11 cellular contexts compared by ENCODE assay signal in genomic region chr10:132193907-132194552, GRCh38. TPM values are rescaled to one million over a fixed set of nuclear protein-coding genes. Genes with fewer than 3 reads are reported as not detected.
DNase-seq lines count a peak whose midpoint lies in the region; FAIRE-seq and TF ChIP-seq lines count a peak whose summit lies in the region.
"Had no signal": no experiment of that assay in that cellular context is flagged by ENCODE, and none has a peak within 500 bp of the region (broad histone marks: within the 10 kb centered on the region; RNA-seq: fewer than 3 reads in every experiment).

No MANE protein-coding gene starts in this region.

- H3K9me3 ChIP-seq in hepatocyte (ENCODE audit: low read depth), result no peaks in the 10 kb centered on the region

- no peaks in the 10 kb centered on the region for H3K79me2 ChIP-seq in hepatocyte

- no peak overlapping the region for H2AFZ ChIP-seq in hepatocyte

- H3K27me3 ChIP-seq in hepatocyte, result peaks cover 12% of the 10 kb centered on the region

- no peak for TF ChIP-seq POLR2A in GM12891 (IDR thresholded peaks at IDR 0.05; ENCODE audit: low read depth, low read length)

- TF ChIP-seq CTCF in hepatocyte (IDR thresholded peaks at IDR 0.05; ENCODE audit: poor library complexity), result no peak

- H3K4me2 ChIP-seq in hepatocyte, result no peak overlapping the region

- no peak overlapping the region for H3K4me3 ChIP-seq in hepatocyte

- H3K36me3 ChIP-seq in hepatocyte (replicated peaks; ENCODE audit: insufficient read depth, low read depth), result no peaks in the 10 kb centered on the region

- H4K20me1 ChIP-seq in hepatocyte (ENCODE audit: insufficient read depth, poor library complexity, severe bottlenecking), result no peaks in the 10 kb centered on the region

- peak; percentile 17 for DNase-seq in stimulated activated CD4-positive, alpha-beta T cell treated with anti-CD3 and anti-CD28 coated beads, Interleukin-4, amount 100 ng/mL, for 24 hours
- no peak for DNase-seq in stimulated activated CD4-positive, alpha-beta T cell treated with anti-CD3 and anti-CD28 coated beads, Interleukin-1b, Interleukin-23, amount 100 ng/mL, for 48 hours
- peak; percentile 47 for DNase-seq in UCSD-AML1 (lab: John Stamatoyannopoulos, UW; ENCODE audit: unreplicated experiment)
- DNase-seq in hepatocyte (ENCODE audit: low spot score), result peak; percentile 42
- no peak for DNase-seq in amygdala (lab: John Stamatoyannopoulos, UW)
- DNase-seq in GM12891 (ENCODE audit: insufficient read length, low spot score), result no peak
- DNase-seq in D341Med (ENCODE audit: low spot score), result no peak
- DNase-seq in NCI-H1105 (lab: John Stamatoyannopoulos, UW), result no peak
- DNase-seq: HCEC 1CT, NCI-H2171 treated with DMSO at 0.1 percent for 48 hours had no signal

- FAIRE-seq in GM12891 (lab: Jason Lieb, UNC), result no peak

- 88% methylated on average over 21 of the region's 21 CpGs for WGBS in hepatocyte (ENCODE audit: low lambda C conversion rate, missing lambda C conversion rate)

- no peak overlapping the region for H3K27ac ChIP-seq in hepatocyte
- H3K27ac ChIP-seq: C4-2B had no signal

- H3K9me2 ChIP-seq in hepatocyte (replicated peaks; ENCODE audit: insufficient read depth), result no peaks in the 10 kb centered on the region

- H3K4me1 ChIP-seq in hepatocyte (ENCODE audit: insufficient read depth), result no peaks in the 10 kb centered on the region

TF ChIP-seq in GM12891, 5 proteins besides CTCF, POLR2A, EP300 and RAD21:
- TF ChIP-seq SPI1 (IDR thresholded peaks at IDR 0.05; ENCODE audit: low read depth, low read length) (no peak), TAF1 (IDR thresholded peaks at IDR 0.05; ENCODE audit: low read depth, low read length) (no peak), POU2F2 (IDR thresholded peaks at IDR 0.05; ENCODE audit: low read depth, low read length) (no peak), POLR2AphosphoS5 (IDR thresholded peaks at IDR 0.05; ENCODE audit: low read depth, low read length) (no peak), PAX5 (IDR thresholded peaks at IDR 0.05; ENCODE audit: insufficient read depth, low read length, severe bottlenecking) (no peak)

RNA-seq across cellular contexts. Expression of gene DPYSL4, which starts 7.3 kb away (rescaled TPM):
- total RNA-seq in hepatocyte, result 2.8 and 4.1 TPM in 2 replicates
- polyA plus RNA-seq in hepatocyte, result 1.8 and 2.1 TPM in 2 replicates
- polyA plus RNA-seq in GM12891 (2012; ENCODE audit: low read depth, missing spikeins), result 0.98 TPM

Comparison
In these comparisons a context has a peak if more than half of its experiments do, and no peak if none do; other contexts are left out.
1. DNase-seq: peak in stimulated activated CD4-positive, alpha-beta T cell treated with anti-CD3 and anti-CD28 coated beads, Interleukin-4, amount 100 ng/mL, for 24 hours (single experiment), UCSD-AML1 (single experiment) and hepatocyte (single experiment); none in stimulated activated CD4-positive, alpha-beta T cell treated with anti-CD3 and anti-CD28 coated beads, Interleukin-1b, Interleukin-23, amount 100 ng/mL, for 48 hours (single experiment), amygdala (0 of 56), GM12891 (single experiment), D341Med (single experiment) and NCI-H1105 (single experiment).